In the genomic region with DNA sequence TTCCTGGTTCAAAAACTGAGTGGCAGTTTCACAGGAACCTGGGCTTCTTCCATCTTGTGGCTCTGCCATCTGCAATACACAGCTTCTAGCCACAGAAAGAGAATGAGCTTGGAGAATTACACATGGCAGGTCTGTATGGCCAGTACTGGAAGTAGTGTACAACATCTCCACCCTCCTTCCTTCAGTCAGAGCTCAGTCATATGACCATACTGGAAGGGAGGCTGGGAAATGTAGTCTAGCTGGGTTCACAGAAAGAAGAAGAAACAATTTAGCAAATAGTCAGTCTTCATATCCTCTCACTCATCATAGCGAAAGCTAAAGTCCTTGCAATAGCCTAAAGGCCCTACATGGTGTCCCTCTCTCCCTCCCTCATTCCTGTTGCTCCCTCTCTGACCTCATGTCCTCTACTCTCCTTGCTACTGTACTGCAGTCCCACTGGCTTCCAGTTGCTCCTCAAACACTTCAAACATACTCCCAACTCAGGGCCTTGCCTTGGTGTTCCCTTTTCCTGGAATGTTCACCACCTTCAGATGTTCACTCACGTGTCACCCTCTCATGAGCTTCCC, we compare ENCODE assay signal across 1 cellular context.
TF ChIP-seq lines count a peak whose summit lies in the region.

No MANE protein-coding gene starts in this region.

TF ChIP-seq in HepG2, 621 proteins besides CTCF, POLR2A, EP300 and RAD21:
- TF ChIP-seq ZNF777 (CRISPR knock-in tag; IDR thresholded peaks at IDR 0.05) (no peak), FOSL2 (CRISPR knock-in tag; IDR thresholded peaks at IDR 0.05) (no peak), THAP11 (CRISPR knock-in tag; IDR thresholded peaks at IDR 0.05) (peak; percentile 52), GATAD1 (CRISPR knock-in tag; IDR thresholded peaks at IDR 0.05) (no peak)
TF ChIP-seq in HepG2: peak in this region for 1.
